In genomic region chr5:151142933-151143332, GRCh38 we compare ENCODE assay signal across 17 cellular contexts. TPM values are rescaled to one million over a fixed set of nuclear protein-coding genes. Genes with fewer than 3 reads are reported as not detected.
A peak's percentile ranks its signal among the peaks of the same experiment; 100 is the strongest.
DNase-seq lines count a peak whose midpoint lies in the region; ATAC-seq and TF ChIP-seq lines count a peak whose summit lies in the region.
"Had no signal": no experiment of that assay in that cellular context is flagged by ENCODE, and none has a peak within 500 bp of the region (broad histone marks: within the 10 kb centered on the region; RNA-seq: fewer than 3 reads in every experiment).

No MANE protein-coding gene starts in this region.

- H3K4me1 Mint-ChIP-seq in T-helper 17 cell, result peaks cover 82% of the 10 kb centered on the region
- H3K4me1 Mint-ChIP-seq in immature natural killer cell, result peaks cover 97 to 100% of the 10 kb centered on the region in 2 donors

- ATAC-seq in Right ventricle myocardium superior (ENCODE audit: poor library complexity), result no peak
- ATAC-seq in T-helper 17 cell, result no peak
- ATAC-seq: activated CD4-positive, CD25-positive, alpha-beta regulatory T cell treated with anti-CD3 and anti-CD28 coated beads, Interleukin-2, amount 50 U/mL, for 24 hours had no signal

- peak overlapping the region in 3 of 5 donors; percentile 1 to 25 (median 15) for H3K9ac ChIP-seq in subcutaneous abdominal adipose tissue (ENCODE audit: low read length in 5 of 5)

- H3K4me3 Mint-ChIP-seq in T-helper 17 cell (peak overlapping the region; percentile 82), immature natural killer cell (peak overlapping the region in 3 of 5 donors; percentile 18 to 74 (median 35))
- H3K4me3 Mint-ChIP-seq: H9 had no signal

- H3K27me3 ChIP-seq in cardiac muscle cell (no peaks in the 10 kb centered on the region), subcutaneous abdominal adipose tissue (ENCODE audit: control insufficient read depth in 5 of 5, insufficient read depth in 4 of 5, low read length in 5 of 5) (no peaks in the 10 kb centered on the region)
- H3K27me3 ChIP-seq: colonic mucosa had no signal

- TF ChIP-seq CTCF in cardiac muscle cell (IDR thresholded peaks at IDR 0.05; ENCODE audit: low read depth, low read length), result no peak

- H3K36me3 ChIP-seq in cardiac muscle cell (peaks cover 47% of the 10 kb centered on the region), subcutaneous abdominal adipose tissue (ENCODE audit: control insufficient read depth in 5 of 5, insufficient read depth in 5 of 5, low read length in 5 of 5) (peaks cover 3 to 93% (median 78%) of the 10 kb centered on the region in 5 donors)
- H3K36me3 ChIP-seq: colonic mucosa had no signal

- H3K9me3 ChIP-seq in cardiac muscle cell (ENCODE audit: low read depth), result no peaks in the 10 kb centered on the region
- no peaks in the 10 kb centered on the region for H3K9me3 ChIP-seq in T-helper 17 cell (ENCODE audit: control insufficient read depth, low read length, poor library complexity, severe bottlenecking)
- no peaks in the 10 kb centered on the region for H3K9me3 ChIP-seq in subcutaneous abdominal adipose tissue (ENCODE audit: control insufficient read depth in 5 of 5, low read length in 5 of 5)
- H3K9me3 ChIP-seq: colonic mucosa had no signal

- peaks cover 18% of the 10 kb centered on the region for H3K36me3 Mint-ChIP-seq in T-helper 17 cell (ENCODE audit: low read depth)
- H3K36me3 Mint-ChIP-seq in immature natural killer cell, result peaks cover 17 to 57% (median 30%) of the 10 kb centered on the region in 3 donors

- peak overlapping the region; percentile 97 for H3K27ac Mint-ChIP-seq in T-helper 17 cell
- H3K27ac Mint-ChIP-seq in immature natural killer cell, result peak overlapping the region; percentile 76 to 97 (median 86)

- H3K4me1 ChIP-seq in cardiac muscle cell (ENCODE audit: low read depth) (peaks cover 52% of the 10 kb centered on the region), subcutaneous abdominal adipose tissue (ENCODE audit: control insufficient read depth in 5 of 5, insufficient read depth in 5 of 5, low read length in 5 of 5) (peaks cover 7 to 72% (median 67%) of the 10 kb centered on the region in 5 donors)
- H3K4me1 ChIP-seq: colonic mucosa had no signal

- H3K9me3 Mint-ChIP-seq in immature natural killer cell, result no peaks in the 10 kb centered on the region
- H3K9me3 Mint-ChIP-seq: H9 had no signal

- H3K4me3 ChIP-seq in cardiac muscle cell (no peak overlapping the region), subcutaneous abdominal adipose tissue (ENCODE audit: low read depth in 1 of 5, low read length in 5 of 5) (no peak overlapping the region)
- H3K4me3 ChIP-seq: colonic mucosa had no signal

- H3K27me3 Mint-ChIP-seq in T-helper 17 cell, result no peaks in the 10 kb centered on the region
- H3K27me3 Mint-ChIP-seq in immature natural killer cell (ENCODE audit: low read depth in 3 of 3), result peaks cover 2 to 6% (median 5%) of the 10 kb centered on the region in 3 donors

- H3K27ac ChIP-seq in cardiac muscle cell (peak overlapping the region; percentile 94), subcutaneous abdominal adipose tissue (ENCODE audit: low read depth, low read length) (peak overlapping the region; percentile 21)
- H3K27ac ChIP-seq: colonic mucosa had no signal

- intact Hi-C loops in Right ventricle myocardium superior (cut with DNase I), result no loop called here

- DNase-seq in cardiac muscle cell (ENCODE audit: low read depth in 1 of 2, low spot score in 1 of 2) (no peak), Right ventricle myocardium superior (no peak), T-helper 17 cell (no peak), immature natural killer cell (no peak), DMS53 (lab: John Stamatoyannopoulos, UW) (no peak), cerebellar nuclear complex (lab: John Stamatoyannopoulos, UW) (no peak), NCI-H2107 (lab: John Stamatoyannopoulos, UW) (no peak)
- DNase-seq: aorta; colonic mucosa; foreskin melanocyte; GF-D8; H9; NCI-H1436 treated with DMSO at 0.1 percent for 48 hours; NCI-H2227 treated with DMSO at 0.1 percent for 48 hours; stimulated activated CD4-positive, alpha-beta T cell treated with anti-CD3 and anti-CD28 coated beads, Interleukin-12 subunit alpha, Interleukin-12 subunit beta, amount 100 ng/mL, for 4 hours had no signal

RNA-seq across cellular contexts. Expression of gene ANXA6, which starts 14.6 kb away (rescaled TPM):
- 628 and 658 TPM in 2 replicates for total RNA-seq in cardiac muscle cell
- polyA plus RNA-seq in cardiac muscle cell, result 404 and 448 TPM in 2 replicates
- total RNA-seq in Right ventricle myocardium superior, result 202 TPM
- total RNA-seq in T-helper 17 cell, result 100 to 1,000 TPM; 258 to 307 TPM
- 100 to 1,000 TPM; 313 to 679 (median 395) TPM for polyA plus RNA-seq in immature natural killer cell
